Comparison of ENCODE assay signal across 8 cellular contexts in genomic region chr3:149003653-149004305, GRCh38. TPM values are rescaled to one million over a fixed set of nuclear protein-coding genes. Genes with fewer than 3 reads are reported as not detected.
DNase-seq lines count a peak whose midpoint lies in the region; ATAC-seq and TF ChIP-seq lines count a peak whose summit lies in the region.

No MANE protein-coding gene starts in this region.

- H3K27me3 ChIP-seq in endodermal cell (ENCODE audit: control insufficient read depth, insufficient read depth, low read length, poor library complexity, severe bottlenecking) (no peaks in the 10 kb centered on the region), right atrium auricular region (no peaks in the 10 kb centered on the region)

- H3K4me1 ChIP-seq in endodermal cell (ENCODE audit: control insufficient read depth, insufficient read depth, low read length), result peaks cover 4% of the 10 kb centered on the region
- H3K4me1 ChIP-seq in right atrium auricular region, result peaks cover 0 to 15% of the 10 kb centered on the region in 2 donors

- DNase-seq in endodermal cell (peak; percentile 57), HuH-7 (ENCODE audit: low spot score) (no peak), RKO (ENCODE audit: low spot score) (no peak), right atrium auricular region (ENCODE audit: low spot score) (no peak)
- DNase-seq in effector CD4-positive, alpha-beta T cell, result no peak

- no peaks in the 10 kb centered on the region for H3K27me3 Mint-ChIP-seq in endodermal cell (ENCODE audit: insufficient read depth)

- H3K27ac ChIP-seq in endodermal cell (ENCODE audit: low read depth, low read length) (no peak overlapping the region), right atrium auricular region (no peak overlapping the region)

- H3K27ac Mint-ChIP-seq in endodermal cell, result peak overlapping the region; percentile 56

- H3K9me3 Mint-ChIP-seq in endodermal cell, result no peaks in the 10 kb centered on the region

- TF ChIP-seq CTCF in endodermal cell (conservative IDR thresholded peaks at IDR 0.05), result no peak
- TF ChIP-seq CTCF in right atrium auricular region (IDR thresholded peaks at IDR 0.05), result no peak

- H3K4me3 ChIP-seq in endodermal cell (ENCODE audit: low read length), result no peak overlapping the region
- H3K4me3 ChIP-seq in right atrium auricular region, result no peak overlapping the region

- peaks cover 27% of the 10 kb centered on the region for H3K4me1 Mint-ChIP-seq in endodermal cell

- peaks cover 5% of the 10 kb centered on the region for H3K36me3 ChIP-seq in endodermal cell (ENCODE audit: control insufficient read depth, insufficient read depth, low read length)
- peaks cover 26% of the 10 kb centered on the region for H3K36me3 ChIP-seq in right atrium auricular region

- ATAC-seq in GM18508 (IDR thresholded peaks at IDR 0.05; ENCODE audit: insufficient read depth, unreplicated experiment) (peak; percentile 82), GM21447 (IDR thresholded peaks at IDR 0.05; ENCODE audit: unreplicated experiment) (peak; percentile 83), HG03520 (IDR thresholded peaks at IDR 0.05; ENCODE audit: unreplicated experiment) (peak; percentile 84)

- H3K4me3 Mint-ChIP-seq in endodermal cell, result no peak overlapping the region

- H3K36me3 Mint-ChIP-seq in endodermal cell (ENCODE audit: low read depth), result peaks cover 6% of the 10 kb centered on the region

- H3K9me3 ChIP-seq in endodermal cell (ENCODE audit: control insufficient read depth, low read length), result no peaks in the 10 kb centered on the region
- H3K9me3 ChIP-seq in right atrium auricular region, result no peaks in the 10 kb centered on the region

- WGBS in endodermal cell (ENCODE audit: insufficient coverage in 1 of 2, insufficient read length in 1 of 2), 2 experiments, result 69 to 77% methylated on average over 2 to 6 of the region's 6 CpGs

- no peak overlapping the region for H3K9ac ChIP-seq in endodermal cell (ENCODE audit: extremely low read depth, low read length, poor library complexity, severe bottlenecking)

RNA-seq across cellular contexts. Expression of gene GYG1, which starts 12.4 kb away (rescaled TPM):
- 10 to 100 TPM; 22.2 to 30.6 TPM for total RNA-seq in endodermal cell
- polyA plus RNA-seq in endodermal cell (2013, experiment 1 of 2), result 32.5 TPM
- polyA plus RNA-seq in endodermal cell (2013, experiment 2 of 2), result 27.9 TPM
- 10 to 100 TPM; 67.9 to 70.7 TPM for total RNA-seq in right atrium auricular region
